19 cellular contexts compared by ENCODE assay signal in genomic region chr1:57860333-57860732, GRCh38.
"Had no signal": no experiment of that assay in that cellular context is flagged by ENCODE, and none has a peak within 500 bp of the region (broad histone marks: within the 10 kb centered on the region; RNA-seq: fewer than 3 reads in every experiment).

No MANE protein-coding gene starts in this region.

- H3K27ac Mint-ChIP-seq: activated naive CD4-positive, alpha-beta T cell treated with anti-CD3 and anti-CD28 coated beads, Interleukin-2, amount 50 U/mL, for 24 hours; memory B cell; nephron had no signal

- H3K36me3 ChIP-seq: heart left ventricle, right atrium auricular region, stomach, thyroid gland, uterus had no signal

- H3K9me3 ChIP-seq: heart left ventricle, right atrium auricular region, stomach, thyroid gland, uterus had no signal

- H3K4me3 ChIP-seq: heart left ventricle, right atrium auricular region, skin epidermis, stomach, thyroid gland, uterus had no signal

- H3K27me3 ChIP-seq: foreskin keratinocyte, heart left ventricle, right atrium auricular region, stomach, thyroid gland, uterus had no signal

- H3K27ac ChIP-seq: foreskin keratinocyte, heart left ventricle, right atrium auricular region, skin epidermis, stomach, thyroid gland, uterus had no signal

- H3K4me3 Mint-ChIP-seq: activated naive CD4-positive, alpha-beta T cell treated with anti-CD3 and anti-CD28 coated beads, Interleukin-2, amount 50 U/mL, for 24 hours; brain; central memory CD8-positive, alpha-beta T cell; memory B cell; nephron had no signal

- DNase-seq: activated CD4-positive, alpha-beta T cell treated with anti-CD3 and anti-CD28 coated beads, Interleukin-2, amount 50 U/mL, for 4 hours; activated CD4-positive, CD25-positive, alpha-beta regulatory T cell treated with anti-CD3 and anti-CD28 coated beads, Interleukin-2, amount 50 U/mL, for 72 hours; activated T-cell treated with anti-CD3 and anti-CD28 coated beads, Interleukin-2, amount 50 U/mL, for 1 hour; amniotic stem cell; heart left ventricle; islet precursor cell; stimulated activated CD4-positive, alpha-beta T cell treated with anti-CD3 and anti-CD28 coated beads, Interleukin-4, amount 100 ng/mL, for 4 hours; stomach; thyroid gland; uterus had no signal

- H3K4me1 ChIP-seq: heart left ventricle, right atrium auricular region, stomach, thyroid gland, uterus had no signal

- H3K9me3 Mint-ChIP-seq: activated naive CD4-positive, alpha-beta T cell treated with anti-CD3 and anti-CD28 coated beads, Interleukin-2, amount 50 U/mL, for 24 hours; memory B cell; nephron had no signal

- H3K4me1 Mint-ChIP-seq: activated naive CD4-positive, alpha-beta T cell treated with anti-CD3 and anti-CD28 coated beads, Interleukin-2, amount 50 U/mL, for 24 hours; central memory CD8-positive, alpha-beta T cell; memory B cell had no signal

- H3K27me3 Mint-ChIP-seq: central memory CD8-positive, alpha-beta T cell had no signal

- ATAC-seq: heart left ventricle, left lobe of liver had no signal

- H3K36me3 Mint-ChIP-seq: activated naive CD4-positive, alpha-beta T cell treated with anti-CD3 and anti-CD28 coated beads, Interleukin-2, amount 50 U/mL, for 24 hours; brain; memory B cell had no signal
